In genomic region chr3:25820372-25820771, GRCh38 we compare ENCODE assay signal across 11 cellular contexts. TPM values are rescaled to one million over a fixed set of nuclear protein-coding genes. Genes with fewer than 3 reads are reported as not detected.
A peak's percentile ranks its signal among the peaks of the same experiment; 100 is the strongest.
DNase-seq lines count a peak whose midpoint lies in the region; ATAC-seq and TF ChIP-seq lines count a peak whose summit lies in the region.
"Had no signal": no experiment of that assay in that cellular context is flagged by ENCODE, and none has a peak within 500 bp of the region (broad histone marks: within the 10 kb centered on the region; RNA-seq: fewer than 3 reads in every experiment).

No MANE protein-coding gene starts in this region.

- peaks cover 8% of the 10 kb centered on the region for H3K4me1 ChIP-seq in skeletal muscle satellite cell (ENCODE audit: control insufficient read depth, insufficient read depth, low read length)
- H3K4me1 ChIP-seq: BLaER1 treated with 17β-estradiol and CSF1 and Interleukin-3, amounts not matched to agents 10 nM and 100 nM had no signal

- H3K9me3 ChIP-seq in skeletal muscle satellite cell (replicated peaks; ENCODE audit: low read length): no peaks in the 10 kb centered on the region

- CTCF ChIA-PET in activated CD8-positive, alpha-beta T cell treated with anti-CD3 and anti-CD28 coated beads for 36 hours (lab: Charles Lee): no interaction called here
- CTCF ChIA-PET in activated CD8-positive, alpha-beta T cell treated with anti-CD3 and anti-CD28 coated beads, Interleukin-2, amount 10 ng/mL, durations not matched to agents 7 days and 5 days (lab: Charles Lee): no interaction called here

- no peak overlapping the region for H3K4me3 Mint-ChIP-seq in activated CD8-positive, alpha-beta T cell treated with anti-CD3 and anti-CD28 coated beads for 36 hours
- H3K4me3 Mint-ChIP-seq in activated CD8-positive, alpha-beta T cell treated with anti-CD3 and anti-CD28 coated beads, Interleukin-2, amount 10 ng/mL, durations not matched to agents 7 days and 5 days: no peak overlapping the region
- H3K4me3 Mint-ChIP-seq: naive thymus-derived CD8-positive, alpha-beta T cell; stimulated activated naive CD8-positive, alpha-beta T cell treated with anti-CD3 and anti-CD28 coated beads, Interleukin-15, Interleukin-2, amounts not matched to agents 100 ng/mL and 50 ng/mL, for 24 hours had no signal

- intact Hi-C loops in activated CD8-positive, alpha-beta T cell treated with anti-CD3 and anti-CD28 coated beads for 36 hours (cut with micrococcal nuclease): no loop called here

- H3K4me2 ChIP-seq in skeletal muscle satellite cell (ENCODE audit: low read length): peak overlapping the region; percentile 60
- H3K4me2 ChIP-seq: BLaER1 treated with 17β-estradiol and CSF1 and Interleukin-3, amounts not matched to agents 10 nM and 100 nM had no signal

- no peaks in the 10 kb centered on the region for H3K27me3 ChIP-seq in skeletal muscle satellite cell (ENCODE audit: control insufficient read depth, insufficient read depth, low read length)
- H3K27me3 ChIP-seq: BLaER1 treated with 17β-estradiol and CSF1 and Interleukin-3, amounts not matched to agents 10 nM and 100 nM had no signal

- H3K36me3 Mint-ChIP-seq in activated CD8-positive, alpha-beta T cell treated with anti-CD3 and anti-CD28 coated beads for 36 hours (ENCODE audit: low read depth): no peaks in the 10 kb centered on the region
- no peaks in the 10 kb centered on the region for H3K36me3 Mint-ChIP-seq in activated CD8-positive, alpha-beta T cell treated with anti-CD3 and anti-CD28 coated beads, Interleukin-2, amount 10 ng/mL, durations not matched to agents 7 days and 5 days (ENCODE audit: low read depth)
- H3K36me3 Mint-ChIP-seq: naive thymus-derived CD8-positive, alpha-beta T cell had no signal

- H3K4me3 ChIP-seq in skeletal muscle satellite cell (ENCODE audit: low read length): peak overlapping the region; percentile 2
- H3K4me3 ChIP-seq: BLaER1 treated with 17β-estradiol and CSF1 and Interleukin-3, amounts not matched to agents 10 nM and 100 nM had no signal

- ATAC-seq in activated CD8-positive, alpha-beta T cell treated with anti-CD3 and anti-CD28 coated beads for 36 hours: peak; percentile 20
- ATAC-seq in activated CD8-positive, alpha-beta T cell treated with anti-CD3 and anti-CD28 coated beads, Interleukin-2, amount 10 ng/mL, durations not matched to agents 7 days and 5 days: no peak
- ATAC-seq in HG02678 (IDR thresholded peaks at IDR 0.05; ENCODE audit: unreplicated experiment): no peak
- no peak for ATAC-seq in GM18505 (IDR thresholded peaks at IDR 0.05; ENCODE audit: unreplicated experiment)
- ATAC-seq: naive thymus-derived CD8-positive, alpha-beta T cell had no signal

- H3K36me3 ChIP-seq in skeletal muscle satellite cell (ENCODE audit: insufficient read depth, low read length): no peaks in the 10 kb centered on the region
- H3K36me3 ChIP-seq: BLaER1 treated with 17β-estradiol and CSF1 and Interleukin-3, amounts not matched to agents 10 nM and 100 nM had no signal

- DNase-seq in activated CD8-positive, alpha-beta T cell treated with anti-CD3 and anti-CD28 coated beads for 36 hours: no peak
- no peak for DNase-seq in activated CD8-positive, alpha-beta T cell treated with anti-CD3 and anti-CD28 coated beads, Interleukin-2, amount 10 ng/mL, durations not matched to agents 7 days and 5 days
- peak; percentile 78 for DNase-seq in RKO (ENCODE audit: low spot score)
- peak; percentile 89 for DNase-seq in fibroblast of the conjunctiva (ENCODE audit: low read depth)
- no peak for DNase-seq in inferior parietal cortex (ENCODE audit: extremely low spot score)
- DNase-seq: naive thymus-derived CD8-positive, alpha-beta T cell had no signal

- POLR2A ChIA-PET in activated CD8-positive, alpha-beta T cell treated with anti-CD3 and anti-CD28 coated beads for 36 hours (lab: Charles Lee): no interaction called here
- POLR2A ChIA-PET in activated CD8-positive, alpha-beta T cell treated with anti-CD3 and anti-CD28 coated beads, Interleukin-2, amount 10 ng/mL, durations not matched to agents 7 days and 5 days (lab: Charles Lee): no interaction called here

- no peak overlapping the region for H3K27ac Mint-ChIP-seq in activated CD8-positive, alpha-beta T cell treated with anti-CD3 and anti-CD28 coated beads for 36 hours
- no peak overlapping the region for H3K27ac Mint-ChIP-seq in activated CD8-positive, alpha-beta T cell treated with anti-CD3 and anti-CD28 coated beads, Interleukin-2, amount 10 ng/mL, durations not matched to agents 7 days and 5 days
- H3K27ac Mint-ChIP-seq: naive thymus-derived CD8-positive, alpha-beta T cell; stimulated activated naive CD8-positive, alpha-beta T cell treated with anti-CD3 and anti-CD28 coated beads, Interleukin-15, Interleukin-2, amounts not matched to agents 100 ng/mL and 50 ng/mL, for 24 hours had no signal

- H3K9ac ChIP-seq in skeletal muscle satellite cell (ENCODE audit: low read depth, low read length): peak overlapping the region; percentile 30
- H3K9ac ChIP-seq: BLaER1 treated with 17β-estradiol and CSF1 and Interleukin-3, amounts not matched to agents 10 nM and 100 nM had no signal

- TF ChIP-seq POLR2A in GM18505 (IDR thresholded peaks at IDR 0.05; ENCODE audit: borderline replicate concordance, extremely low read depth, insufficient read depth, insufficient read length): no peak

- H3K4me1 Mint-ChIP-seq in activated CD8-positive, alpha-beta T cell treated with anti-CD3 and anti-CD28 coated beads for 36 hours (ENCODE audit: low read depth): peaks cover 4% of the 10 kb centered on the region
- H3K4me1 Mint-ChIP-seq in activated CD8-positive, alpha-beta T cell treated with anti-CD3 and anti-CD28 coated beads, Interleukin-2, amount 10 ng/mL, durations not matched to agents 7 days and 5 days (ENCODE audit: low read depth): no peaks in the 10 kb centered on the region
- H3K4me1 Mint-ChIP-seq: naive thymus-derived CD8-positive, alpha-beta T cell had no signal

- no peak for TF ChIP-seq CTCF in activated CD8-positive, alpha-beta T cell treated with anti-CD3 and anti-CD28 coated beads for 36 hours (IDR thresholded peaks at IDR 0.05)

- H3K27me3 Mint-ChIP-seq in activated CD8-positive, alpha-beta T cell treated with anti-CD3 and anti-CD28 coated beads for 36 hours: peaks cover under 1% of the 10 kb centered on the region
- H3K27me3 Mint-ChIP-seq in activated CD8-positive, alpha-beta T cell treated with anti-CD3 and anti-CD28 coated beads, Interleukin-2, amount 10 ng/mL, durations not matched to agents 7 days and 5 days (ENCODE audit: low read depth): peaks cover 3% of the 10 kb centered on the region

- H3K9me3 Mint-ChIP-seq in activated CD8-positive, alpha-beta T cell treated with anti-CD3 and anti-CD28 coated beads for 36 hours: no peaks in the 10 kb centered on the region
- H3K9me3 Mint-ChIP-seq in activated CD8-positive, alpha-beta T cell treated with anti-CD3 and anti-CD28 coated beads, Interleukin-2, amount 10 ng/mL, durations not matched to agents 7 days and 5 days (ENCODE audit: insufficient read depth): no peaks in the 10 kb centered on the region
- H3K9me3 Mint-ChIP-seq: naive thymus-derived CD8-positive, alpha-beta T cell; stimulated activated naive CD8-positive, alpha-beta T cell treated with anti-CD3 and anti-CD28 coated beads, Interleukin-15, Interleukin-2, amounts not matched to agents 100 ng/mL and 50 ng/mL, for 24 hours had no signal

RNA-seq across cellular contexts. Expression of gene OXSM, which starts 30.5 kb away (rescaled TPM):
- total RNA-seq in activated CD8-positive, alpha-beta T cell treated with anti-CD3 and anti-CD28 coated beads for 36 hours: 10 to 100 TPM; 18.8 to 20.9 TPM
- total RNA-seq in activated CD8-positive, alpha-beta T cell treated with anti-CD3 and anti-CD28 coated beads, Interleukin-2, amount 10 ng/mL, durations not matched to agents 7 days and 5 days: 10 to 100 TPM; 13.0 to 14.5 TPM
- 9.4 and 10.4 TPM in 2 replicates for total RNA-seq in skeletal muscle satellite cell (2012; rRNA removed)

RNA-seq across cellular contexts. Expression of gene NGLY1, which starts 37.1 kb away (rescaled TPM):
- total RNA-seq in activated CD8-positive, alpha-beta T cell treated with anti-CD3 and anti-CD28 coated beads for 36 hours: 100 to 1,000 TPM; 142 to 146 TPM
- total RNA-seq in activated CD8-positive, alpha-beta T cell treated with anti-CD3 and anti-CD28 coated beads, Interleukin-2, amount 10 ng/mL, durations not matched to agents 7 days and 5 days: 10 to 100 TPM; 64.3 to 65.6 TPM
- 27.1 and 37.8 TPM in 2 replicates for total RNA-seq in skeletal muscle satellite cell (2012; rRNA removed)

Comparison
In these comparisons a context has a peak if more than half of its experiments do, and no peak if none do; other contexts are left out.
1. DNase-seq: peak in RKO (single experiment) and fibroblast of the conjunctiva (single experiment); none in activated CD8-positive, alpha-beta T cell treated with anti-CD3 and anti-CD28 coated beads for 36 hours (single experiment), activated CD8-positive, alpha-beta T cell treated with anti-CD3 and anti-CD28 coated beads, Interleukin-2, amount 10 ng/mL, durations not matched to agents 7 days and 5 days (single experiment) and inferior parietal cortex (single experiment).